11 cellular contexts compared by ENCODE assay signal in the genomic region with DNA sequence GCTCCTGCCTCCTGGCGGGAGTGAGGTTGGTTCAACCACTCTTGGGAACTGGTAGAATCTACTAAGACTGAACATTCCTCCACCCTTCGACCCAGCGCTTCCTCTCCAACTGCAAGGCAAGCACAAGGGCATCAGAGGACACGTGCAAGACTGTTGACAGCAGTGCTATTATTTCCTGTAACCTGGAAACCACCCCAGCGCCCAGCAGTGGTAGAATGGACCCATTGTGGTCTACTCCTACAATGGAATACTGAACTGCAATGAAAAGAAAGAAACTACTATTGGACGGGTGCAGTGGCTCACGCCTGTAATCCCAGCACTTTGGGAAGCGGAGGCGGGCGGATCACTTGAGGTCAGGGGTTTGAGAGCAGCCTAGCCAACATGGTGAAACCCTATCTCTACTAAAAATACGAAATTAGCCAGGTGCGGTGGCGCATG. TPM values are rescaled to one million over a fixed set of nuclear protein-coding genes. Genes with fewer than 3 reads are reported as not detected.
DNase-seq lines count a peak whose midpoint lies in the region; ATAC-seq and TF ChIP-seq lines count a peak whose summit lies in the region.
"Had no signal": no experiment of that assay in that cellular context is flagged by ENCODE, and none has a peak within 500 bp of the region (broad histone marks: within the 10 kb centered on the region; RNA-seq: fewer than 3 reads in every experiment).

No MANE protein-coding gene starts in this region.

- no peaks in the 10 kb centered on the region for H3K36me3 ChIP-seq in vagina

- no peak for TF ChIP-seq POLR2A in vagina (IDR thresholded peaks at IDR 0.05)

- peak; percentile 70 for ATAC-seq in left ventricle myocardium superior
- no peak for ATAC-seq in HG02885 (IDR thresholded peaks at IDR 0.05; ENCODE audit: poor library complexity, unreplicated experiment)

- no peak overlapping the region for H3K4me3 ChIP-seq in vagina

- H3K27ac ChIP-seq in angular gyrus (ENCODE audit: low read depth, low read length) (peak overlapping the region; percentile 57), vagina (no peak overlapping the region)

- H3K27me3 ChIP-seq in vagina = no peaks in the 10 kb centered on the region

- DNase-seq in GM04504 (ENCODE audit: low read depth) = peak; percentile 3
- peak; percentile 59 for DNase-seq in left ventricle myocardium superior
- DNase-seq in pulmonary artery endothelial cell (ENCODE audit: low read depth, low spot score) = peak; percentile 43
- no peak for DNase-seq in OCI-M1 (lab: John Stamatoyannopoulos, UW)
- no peak for DNase-seq in H4 (ENCODE audit: low spot score)
- DNase-seq in vagina (ENCODE audit: extremely low spot score in 2 of 2) = no peak
- DNase-seq: activated CD4-positive, alpha-beta T cell treated with anti-CD3 and anti-CD28 coated beads for 1 hour; CD4-positive, alpha-beta T cell; NCI-H526 treated with DMSO at 0.1 percent for 48 hours had no signal

- intact Hi-C loops in left ventricle myocardium superior (cut with micrococcal nuclease) = no loop called here
- intact Hi-C loops in vagina (cut with DNase I) = no loop called here

- no peak for TF ChIP-seq CTCF in vagina (IDR thresholded peaks at IDR 0.05)

- H3K9me3 ChIP-seq in vagina = no peaks in the 10 kb centered on the region

- peaks cover 31% of the 10 kb centered on the region for H3K4me1 ChIP-seq in vagina

RNA-seq across cellular contexts. Expression of gene TARDBP, which starts 33.0 kb away (rescaled TPM):
- total RNA-seq in left ventricle myocardium superior (117 TPM), pulmonary artery endothelial cell (86.8 and 158 TPM in 2 replicates), vagina (213 TPM)
- 47.7 and 67.2 TPM in 2 replicates for total RNA-seq in H4 (2014; rRNA removed; shearing (Covaris generic))

Comparison
In these comparisons a context has a peak if more than half of its experiments do, and no peak if none do; other contexts are left out.
1. DNase-seq: peak in GM04504 (single experiment), left ventricle myocardium superior (single experiment) and pulmonary artery endothelial cell (single experiment); none in OCI-M1 (single experiment), H4 (single experiment) and vagina (0 of 2).